ENCODE assay signal across 11 cellular contexts in the genomic region with DNA sequence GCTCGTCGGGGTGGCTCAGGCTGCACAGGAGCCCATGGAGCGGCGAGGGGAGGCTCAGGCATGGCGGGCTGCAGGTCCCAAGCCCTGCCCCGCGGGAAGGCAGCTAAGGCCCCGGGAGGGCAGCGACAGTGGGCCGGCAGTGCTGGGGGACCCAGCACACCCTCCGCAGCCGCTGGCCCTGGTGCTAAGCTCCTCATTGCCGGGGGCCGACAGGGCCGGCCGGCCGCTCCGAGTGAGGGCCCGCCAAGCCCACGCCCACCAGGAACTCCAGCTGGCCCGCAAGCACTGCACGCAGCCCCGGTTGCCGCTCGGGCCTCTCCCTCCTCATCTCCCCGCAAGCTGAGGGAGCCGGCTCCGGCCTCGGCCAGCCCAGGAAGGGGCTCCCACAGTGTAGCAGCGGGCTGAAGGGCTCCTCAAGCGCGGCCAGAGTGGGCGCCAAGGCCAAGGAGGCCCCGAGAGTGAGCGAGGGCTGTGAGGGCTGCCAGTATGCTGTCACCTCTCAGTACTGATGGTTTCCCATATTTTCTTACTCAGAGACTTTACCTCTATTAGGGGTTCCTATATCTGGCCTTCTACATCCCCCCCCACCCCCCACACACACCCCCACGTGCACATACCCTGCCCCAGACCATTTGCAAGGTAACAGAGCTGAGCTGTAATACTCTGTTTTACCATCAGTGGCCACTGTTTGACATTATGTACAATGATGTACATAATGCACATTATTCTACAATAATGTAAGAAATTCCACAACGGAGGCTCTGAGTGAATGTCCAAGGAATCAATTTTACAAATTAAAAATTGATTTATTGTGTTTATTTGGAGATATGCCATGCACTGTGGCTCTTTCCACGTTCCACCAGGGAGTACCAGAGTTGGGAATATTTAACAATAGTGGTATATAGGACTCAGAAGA. TPM values are rescaled to one million over a fixed set of nuclear protein-coding genes. Genes with fewer than 3 reads are reported as not detected.
A peak's percentile ranks its signal among the peaks of the same experiment; 100 is the strongest.
DNase-seq lines count a peak whose midpoint lies in the region; TF ChIP-seq lines count a peak whose summit lies in the region.
"Had no signal": no experiment of that assay in that cellular context is flagged by ENCODE, and none has a peak within 500 bp of the region (broad histone marks: within the 10 kb centered on the region; RNA-seq: fewer than 3 reads in every experiment).

No MANE protein-coding gene starts in this region.

- TF ChIP-seq CTCF in LNCAP (IDR thresholded peaks at IDR 0.05) = peak; percentile 45
- peak; percentile 44 for TF ChIP-seq CTCF in retinal pigment epithelial cell (conservative IDR thresholded peaks at IDR 0.05; ENCODE audit: low read depth, low read length)

- DNase-seq in NCI-H748 (lab: John Stamatoyannopoulos, UW; ENCODE audit: unreplicated experiment) = peak; percentile 13
- DNase-seq in NCI-H748 treated with DMSO at 0.1 percent for 48 hours (lab: John Stamatoyannopoulos, UW) = no peak
- peak; percentile 45 for DNase-seq in dermis blood vessel endothelial cell
- no peak for DNase-seq in retinal pigment epithelial cell (ENCODE audit: low read depth)
- no peak for DNase-seq in foreskin melanocyte
- DNase-seq in activated effector memory CD4-positive, alpha-beta T cell treated with Interleukin-2 at 50 U/mL for 16 hours = no peak
- no peak for DNase-seq in AG08395 (ENCODE audit: low spot score)
- DNase-seq: gastrocnemius medialis, natural killer cell, NCI-H2029 had no signal

- no peak overlapping the region for H3K4me3 ChIP-seq in retinal pigment epithelial cell (ENCODE audit: low read length)
- H3K4me3 ChIP-seq: gastrocnemius medialis had no signal

RNA-seq across cellular contexts. Expression of a gene that starts 3.7 kb away (rescaled TPM):
- total RNA-seq in dermis blood vessel endothelial cell = 0.37 and 1.4 TPM in 2 replicates
- total RNA-seq: natural killer cell had no signal

Comparison
In these comparisons a context has a peak if more than half of its experiments do, and no peak if none do; other contexts are left out.
1. DNase-seq: peak in NCI-H748 (single experiment) and dermis blood vessel endothelial cell (single experiment); none in NCI-H748 treated with DMSO at 0.1 percent for 48 hours (single experiment), retinal pigment epithelial cell (single experiment), foreskin melanocyte (single experiment), activated effector memory CD4-positive, alpha-beta T cell treated with Interleukin-2 at 50 U/mL for 16 hours (single experiment) and AG08395 (single experiment).